ENCODE assay signal across 25 cellular contexts in genomic region chr11:112972399-112973115, GRCh38. TPM values are rescaled to one million over a fixed set of nuclear protein-coding genes. Genes with fewer than 3 reads are reported as not detected.
DNase-seq lines count a peak whose midpoint lies in the region; ATAC-seq and TF ChIP-seq lines count a peak whose summit lies in the region.
"Had no signal": no experiment of that assay in that cellular context is flagged by ENCODE, and none has a peak within 500 bp of the region (broad histone marks: within the 10 kb centered on the region; RNA-seq: fewer than 3 reads in every experiment).

No MANE protein-coding gene starts in this region.

- DNase-seq in natural killer cell treated with Interleukin-12 subunit alpha and Interleukin-12 subunit beta and Interleukin-15 and Interleukin-18, amount 100 ng/mL, for 72 hours (ENCODE audit: low spot score), result no peak
- DNase-seq in natural killer cell (no peak), NCI-H69 (lab: John Stamatoyannopoulos, UW) (peak; percentile 66), adrenal gland (peak in 6 of 7 donors; percentile 26 to 66 (median 37)), NCI-H2029 treated with DMSO at 0.1 percent for 48 hours (lab: John Stamatoyannopoulos, UW) (no peak), T-helper 1 cell (no peak), Peyer's patch (no peak)
- DNase-seq: C1 segment of cervical spinal cord; Caco-2; CD4-positive, alpha-beta memory T cell; GF-D8; GOT3; Kasumi-1; NCI-H1417 treated with DMSO at 0.1 percent for 48 hours; NCI-H1694 treated with DMSO at 0.1 percent for 48 hours; NCI-H2171 treated with DMSO at 0.1 percent for 48 hours; NCI-H524 treated with DMSO at 0.1 percent for 48 hours; SHP77; T-cell had no signal

- intact Hi-C loops in natural killer cell (cut with micrococcal nuclease) (no loop called here), adrenal gland (cut with DNase I) (no loop called here)

- no peak for TF ChIP-seq POLR2A in adrenal gland (IDR thresholded peaks at IDR 0.05)
- no peak for TF ChIP-seq POLR2A in Peyer's patch (IDR thresholded peaks at IDR 0.05)

- no peak overlapping the region for H3K4me3 Mint-ChIP-seq in natural killer cell treated with Interleukin-12 subunit alpha and Interleukin-12 subunit beta and Interleukin-15 and Interleukin-18, amount 100 ng/mL, for 72 hours
- no peak overlapping the region for H3K4me3 Mint-ChIP-seq in natural killer cell
- H3K4me3 Mint-ChIP-seq: CD4-positive, alpha-beta memory T cell; T-cell; T-helper 2 cell treated with Interferon-gamma antibody and Interleukin-4, amounts not matched to agents 5 μg/mL and 100 μg/mL, for 36 hours had no signal

- peaks cover 16 to 28% of the 10 kb centered on the region in 2 donors for H3K4me1 Mint-ChIP-seq in natural killer cell treated with Interleukin-12 subunit alpha and Interleukin-12 subunit beta and Interleukin-15 and Interleukin-18, amount 100 ng/mL, for 72 hours (ENCODE audit: low read depth in 2 of 2)
- peaks cover 8 to 19% of the 10 kb centered on the region in 2 donors for H3K4me1 Mint-ChIP-seq in natural killer cell
- H3K4me1 Mint-ChIP-seq: CD4-positive, alpha-beta memory T cell; T-cell had no signal

- no peak overlapping the region for H3K27ac Mint-ChIP-seq in natural killer cell treated with Interleukin-12 subunit alpha and Interleukin-12 subunit beta and Interleukin-15 and Interleukin-18, amount 100 ng/mL, for 72 hours
- no peak overlapping the region for H3K27ac Mint-ChIP-seq in natural killer cell
- H3K27ac Mint-ChIP-seq: CD4-positive, alpha-beta memory T cell; T-cell; T-helper 2 cell treated with Interferon-gamma antibody and Interleukin-4, amounts not matched to agents 5 μg/mL and 100 μg/mL, for 36 hours had no signal

- no peaks in the 10 kb centered on the region for H3K27me3 Mint-ChIP-seq in natural killer cell treated with Interleukin-12 subunit alpha and Interleukin-12 subunit beta and Interleukin-15 and Interleukin-18, amount 100 ng/mL, for 72 hours
- H3K27me3 Mint-ChIP-seq in natural killer cell (ENCODE audit: low read depth in 2 of 2), result peaks cover 0 to 2% of the 10 kb centered on the region in 2 donors

- H3K36me3 Mint-ChIP-seq in natural killer cell treated with Interleukin-12 subunit alpha and Interleukin-12 subunit beta and Interleukin-15 and Interleukin-18, amount 100 ng/mL, for 72 hours, result no peaks in the 10 kb centered on the region
- H3K36me3 Mint-ChIP-seq in natural killer cell, result no peaks in the 10 kb centered on the region
- H3K36me3 Mint-ChIP-seq: CD4-positive, alpha-beta memory T cell; T-cell had no signal

- peaks cover 0 to 13% of the 10 kb centered on the region in 2 donors for H3K4me1 ChIP-seq in adrenal gland (replicated peaks in 1 of 2)
- peaks cover 0 to 5% (median 0%) of the 10 kb centered on the region in 4 donors for H3K4me1 ChIP-seq in Peyer's patch
- H3K4me1 ChIP-seq: Caco-2, HAP-1 had no signal

- H3K9me3 Mint-ChIP-seq in natural killer cell treated with Interleukin-12 subunit alpha and Interleukin-12 subunit beta and Interleukin-15 and Interleukin-18, amount 100 ng/mL, for 72 hours, result no peaks in the 10 kb centered on the region
- H3K9me3 Mint-ChIP-seq in natural killer cell, result no peaks in the 10 kb centered on the region
- H3K9me3 Mint-ChIP-seq: T-cell; T-helper 2 cell treated with Interferon-gamma antibody and Interleukin-4, amounts not matched to agents 5 μg/mL and 100 μg/mL, for 36 hours had no signal

- H3K4me3 ChIP-seq in adrenal gland, result no peak overlapping the region
- H3K4me3 ChIP-seq in Peyer's patch, result no peak overlapping the region
- H3K4me3 ChIP-seq: HAP-1, K562 had no signal

- TF ChIP-seq CTCF in natural killer cell (IDR thresholded peaks at IDR 0.05) (no peak), adrenal gland (IDR thresholded peaks at IDR 0.05) (no peak), Peyer's patch (IDR thresholded peaks at IDR 0.05) (no peak)

- peak; percentile 48 to 57 for ATAC-seq in natural killer cell treated with Interleukin-12 subunit alpha and Interleukin-12 subunit beta and Interleukin-15 and Interleukin-18, amount 100 ng/mL, for 72 hours
- ATAC-seq in natural killer cell, result no peak
- ATAC-seq: K562, T-cell had no signal

- H3K27ac ChIP-seq in adrenal gland (peak overlapping the region in 2 of 5 donors; percentile 36 to 42), Peyer's patch (no peak overlapping the region)
- H3K27ac ChIP-seq: RWPE1 had no signal

- H3K9me3 ChIP-seq in adrenal gland (replicated peaks in 1 of 3) (no peaks in the 10 kb centered on the region), Peyer's patch (no peaks in the 10 kb centered on the region)
- H3K9me3 ChIP-seq: Caco-2, HAP-1 had no signal

- no peaks in the 10 kb centered on the region for H3K27me3 ChIP-seq in adrenal gland
- no peaks in the 10 kb centered on the region for H3K27me3 ChIP-seq in Peyer's patch

- H3K36me3 ChIP-seq in adrenal gland (replicated peaks in 1 of 2) (no peaks in the 10 kb centered on the region), Peyer's patch (no peaks in the 10 kb centered on the region)
- H3K36me3 ChIP-seq: HAP-1 had no signal

- 52 to 72% (median 60%) methylated on average over 5 of the region's 5 CpGs for WGBS in adrenal gland, 4 donors

RNA-seq across cellular contexts. Expression of gene NCAM1, which starts 11.3 kb away (rescaled TPM):
- total RNA-seq in natural killer cell treated with Interleukin-12 subunit alpha and Interleukin-12 subunit beta and Interleukin-15 and Interleukin-18, amount 100 ng/mL, for 72 hours, result 10 to 100 TPM; 54.2 to 65.7 TPM
- total RNA-seq in natural killer cell, result 100 to 1,000 TPM; 129 to 208 (median 187) TPM
- 100 to 1,000 TPM in 6 of 8 donors, 10 to 100 TPM in 2; 72.4 to 181 (median 160) TPM for total RNA-seq in adrenal gland
- 10 to 100 TPM; 38.7 to 88.0 (median 69.7) TPM for polyA plus RNA-seq in adrenal gland
- 10 to 100 TPM in 2 of 4 donors, 1 to 10 TPM in 2; 1.8 to 42.9 (median 10.5) TPM for total RNA-seq in Peyer's patch
- total RNA-seq: M059J, SK-MEL-5 had no signal
- polyA plus RNA-seq: CD4-positive, alpha-beta memory T cell had no signal

Comparison
In these comparisons a context has a peak if more than half of its experiments do, and no peak if none do; other contexts are left out.
1. ATAC-seq: peak in natural killer cell treated with Interleukin-12 subunit alpha and Interleukin-12 subunit beta and Interleukin-15 and Interleukin-18, amount 100 ng/mL, for 72 hours (2 of 2); none in natural killer cell (0 of 3).
2. DNase-seq: peak in NCI-H69 (single experiment) and adrenal gland (6 of 7); none in natural killer cell treated with Interleukin-12 subunit alpha and Interleukin-12 subunit beta and Interleukin-15 and Interleukin-18, amount 100 ng/mL, for 72 hours (single experiment), natural killer cell (single experiment), NCI-H2029 treated with DMSO at 0.1 percent for 48 hours (single experiment), T-helper 1 cell (0 of 5) and Peyer's patch (0 of 3).